ENCODE assay signal across 30 cellular contexts in the genomic region with DNA sequence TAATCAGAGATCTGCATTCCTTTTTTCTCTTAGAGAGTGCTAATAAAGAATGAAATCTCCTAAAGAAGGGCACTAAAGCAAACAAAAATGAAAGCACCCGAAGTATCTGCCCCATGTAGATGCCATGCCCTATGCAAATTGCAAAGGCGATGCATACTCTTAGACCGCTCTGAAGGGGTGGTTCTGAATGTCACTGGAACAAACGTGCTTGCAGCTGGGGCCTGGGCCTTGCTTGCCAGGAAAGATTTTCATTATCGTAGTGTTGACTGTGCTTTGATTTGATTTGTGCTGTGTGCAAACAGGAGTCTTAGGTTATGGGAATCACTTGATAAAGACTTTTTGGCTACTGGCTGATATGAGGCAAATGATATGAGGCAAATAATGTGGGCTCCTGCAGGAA.
"Had no signal": no experiment of that assay in that cellular context is flagged by ENCODE, and none has a peak within 500 bp of the region (broad histone marks: within the 10 kb centered on the region; RNA-seq: fewer than 3 reads in every experiment).

No MANE protein-coding gene starts in this region.

- H3K36me3 ChIP-seq: brain microvascular endothelial cell, esophagus muscularis mucosa, gastrocnemius medialis, heart left ventricle had no signal

- FAIRE-seq: astrocyte, bronchial epithelial cell, colon had no signal

- H3K9me3 ChIP-seq: esophagus muscularis mucosa, gastrocnemius medialis, heart left ventricle had no signal

- H3K4me3 ChIP-seq: esophagus muscularis mucosa, gastrocnemius medialis, heart left ventricle had no signal

- H3K27ac ChIP-seq: brain microvascular endothelial cell, esophagus muscularis mucosa, foreskin keratinocyte, gastrocnemius medialis, heart left ventricle had no signal

- H3K27me3 ChIP-seq: brain microvascular endothelial cell, esophagus muscularis mucosa, foreskin keratinocyte, gastrocnemius medialis, heart left ventricle had no signal

- DNase-seq: activated CD4-positive, alpha-beta memory T cell treated with anti-CD3 and anti-CD28 coated beads, Interleukin-2, amount 10 ng/mL, durations not matched to agents 7 days and 5 days; activated CD4-positive, alpha-beta T cell treated with anti-CD3 and anti-CD28 coated beads for 36 hours; activated CD4-positive, alpha-beta T cell treated with anti-CD3 and anti-CD28 coated beads, Interleukin-2, amount 10 ng/mL, durations not matched to agents 7 days and 5 days; activated CD4-positive, alpha-beta T cell treated with anti-CD3 and anti-CD28 coated beads, Interleukin-2, amount 50 U/mL, for 4 hours; activated CD4-positive, CD25-positive, alpha-beta regulatory T cell; activated CD4-positive, CD25-positive, alpha-beta regulatory T cell treated with anti-CD3 and anti-CD28 coated beads, Interleukin-2, amount 50 U/mL, for 72 hours; activated CD8-positive, alpha-beta memory T cell treated with anti-CD3 and anti-CD28 coated beads for 24 hours; activated effector memory CD4-positive, alpha-beta T cell treated with Interleukin-2 at 50 U/mL for 16 hours; activated gamma-delta T cell treated with Interleukin-2 at 50 U/mL for 16 hours; activated naive CD4-positive, alpha-beta T cell treated with anti-CD3 and anti-CD28 coated beads, Interleukin-2, amount 50 U/mL, for 16 hours; activated naive CD4-positive, alpha-beta T cell treated with Interleukin-2 at 50 U/mL for 16 hours; activated T-cell treated with anti-CD3 and anti-CD28 coated beads, Interleukin-2, amount 50 U/mL, for 4 hours; amniotic stem cell; brain microvascular endothelial cell; caudate nucleus; cortex of kidney; dermis blood vessel endothelial cell; effector CD4-positive, alpha-beta T cell; effector memory CD8-positive, alpha-beta T cell; erythroblast; foreskin keratinocyte; gastrocnemius medialis; glutamatergic neuron; heart left ventricle; T-helper 2 cell had no signal

- H3K4me1 ChIP-seq: esophagus muscularis mucosa, foreskin keratinocyte, gastrocnemius medialis, heart left ventricle had no signal

- ATAC-seq: activated CD4-positive, alpha-beta T cell treated with anti-CD3 and anti-CD28 coated beads for 36 hours; activated T-cell treated with anti-CD3 and anti-CD28 coated beads, Interleukin-2, amount 50 U/mL, for 4 hours; activated T-helper 17 cell treated with anti-CD3 and anti-CD28 coated beads, Interleukin-2, amount 50 U/mL, for 72 hours; effector memory CD8-positive, alpha-beta T cell; foreskin keratinocyte; gastrocnemius medialis had no signal
